9 cellular contexts compared by ENCODE assay signal in the genomic region with DNA sequence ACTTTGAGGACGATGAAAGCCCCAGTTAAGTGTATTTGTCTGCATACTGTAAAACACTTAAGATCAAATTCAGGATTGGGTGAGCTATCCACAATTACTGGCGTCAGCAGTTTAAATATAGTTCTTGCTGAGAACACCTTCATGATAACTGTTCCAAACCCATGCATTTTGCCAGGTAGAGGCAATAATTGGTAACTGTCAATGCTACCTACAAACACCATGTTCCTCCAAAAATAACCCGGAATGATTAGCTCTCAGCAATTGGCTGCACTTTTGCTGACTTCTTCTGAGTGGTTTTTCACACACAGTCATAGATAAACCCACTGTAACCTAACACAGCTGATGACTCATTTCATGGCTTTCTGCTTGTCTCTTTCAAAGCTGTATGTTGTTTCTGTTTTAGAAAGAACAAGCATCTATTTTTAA.
DNase-seq lines count a peak whose midpoint lies in the region; ATAC-seq lines count a peak whose summit lies in the region.
"Had no signal": no experiment of that assay in that cellular context is flagged by ENCODE, and none has a peak within 500 bp of the region (broad histone marks: within the 10 kb centered on the region; RNA-seq: fewer than 3 reads in every experiment).

No MANE protein-coding gene starts in this region.

- no peak overlapping the region for H2BK12ac ChIP-seq in mesenchymal stem cell (ENCODE audit: low read length in 2 of 2)

- no peak overlapping the region for H2BK15ac ChIP-seq in mesenchymal stem cell (ENCODE audit: low read depth, poor library complexity, severe bottlenecking)

- H3K4me3 Mint-ChIP-seq in activated T-helper 17 cell treated with anti-CD3 and anti-CD28 coated beads, Interleukin-2, amount 50 U/mL, for 72 hours, result no peak overlapping the region
- no peak overlapping the region for H3K4me3 Mint-ChIP-seq in naive thymus-derived CD8-positive, alpha-beta T cell

- WGBS in mesenchymal stem cell, result 21% methylated on average over 3 of the region's 3 CpGs

- H3K36me3 ChIP-seq in mesenchymal stem cell (ENCODE audit: control insufficient read depth in 1 of 2, insufficient read depth in 2 of 2, low read depth in 1 of 2, low read length in 2 of 2), result no peaks in the 10 kb centered on the region
- H3K36me3 ChIP-seq: lower lobe of right lung had no signal

- POLR2A ChIA-PET in naive thymus-derived CD8-positive, alpha-beta T cell (lab: Charles Lee), result no interaction called here

- H3K9me3 ChIP-seq in mesenchymal stem cell (ENCODE audit: control insufficient read depth, low read length), result peaks cover 6% of the 10 kb centered on the region
- H3K9me3 ChIP-seq: lower lobe of right lung had no signal

- H3K4me2 ChIP-seq in mesenchymal stem cell (ENCODE audit: low read length, poor library complexity, severe bottlenecking), result peak overlapping the region; percentile 39

- H3K4ac ChIP-seq in mesenchymal stem cell (ENCODE audit: low read depth in 1 of 2, low read length in 2 of 2), result no peak overlapping the region

- H3K27me3 ChIP-seq in mesenchymal stem cell (ENCODE audit: control insufficient read depth in 1 of 2, insufficient read depth in 1 of 2, low read length in 2 of 2), result no peaks in the 10 kb centered on the region

- H3K27ac ChIP-seq in mesenchymal stem cell (ENCODE audit: low read length, poor library complexity, severe bottlenecking), result peak overlapping the region; percentile 40
- H3K27ac ChIP-seq: lower lobe of right lung had no signal

- ATAC-seq in GM21367 (IDR thresholded peaks at IDR 0.05; ENCODE audit: unreplicated experiment), result peak; percentile 99
- peak; percentile 100 for ATAC-seq in HG03469 (IDR thresholded peaks at IDR 0.05; ENCODE audit: unreplicated experiment)
- ATAC-seq in activated T-helper 17 cell treated with anti-CD3 and anti-CD28 coated beads, Interleukin-2, amount 50 U/mL, for 72 hours (replicated peaks), result peak; percentile 99
- ATAC-seq in naive thymus-derived CD8-positive, alpha-beta T cell, result no peak

- H2AK5ac ChIP-seq in mesenchymal stem cell (ENCODE audit: low read length, severe bottlenecking), result no peak overlapping the region

- H3K36me3 Mint-ChIP-seq in activated T-helper 17 cell treated with anti-CD3 and anti-CD28 coated beads, Interleukin-2, amount 50 U/mL, for 72 hours (ENCODE audit: low read depth), result no peaks in the 10 kb centered on the region
- H3K36me3 Mint-ChIP-seq in naive thymus-derived CD8-positive, alpha-beta T cell, result no peaks in the 10 kb centered on the region

- peaks cover 15% of the 10 kb centered on the region for H3K27me3 Mint-ChIP-seq in activated T-helper 17 cell treated with anti-CD3 and anti-CD28 coated beads, Interleukin-2, amount 50 U/mL, for 72 hours
- peaks cover 0 to 4% (median 0%) of the 10 kb centered on the region in 5 donors for H3K27me3 Mint-ChIP-seq in naive thymus-derived CD8-positive, alpha-beta T cell

- H2AFZ ChIP-seq in mesenchymal stem cell (ENCODE audit: low read depth, low read length), result no peak overlapping the region

- H3K79me1 ChIP-seq in mesenchymal stem cell (replicated peaks; ENCODE audit: low read length, poor library complexity, severe bottlenecking), result no peaks in the 10 kb centered on the region

- H4K8ac ChIP-seq in mesenchymal stem cell (ENCODE audit: low read length), result no peak overlapping the region

- DNase-seq in GM04504 (ENCODE audit: low read depth) (peak; percentile 33), mesenchymal stem cell (peak; percentile 80)
- DNase-seq in naive thymus-derived CD8-positive, alpha-beta T cell, result no peak
- no peak for DNase-seq in activated naive CD4-positive, alpha-beta T cell (lab: John Stamatoyannopoulos, UW)
- no peak for DNase-seq in stimulated activated CD4-positive, alpha-beta T cell treated with anti-CD3 and anti-CD28 coated beads, Interleukin-15, amount 100 ng/mL, for 24 hours
- DNase-seq: lower lobe of right lung had no signal

- no peaks in the 10 kb centered on the region for H3K9me3 Mint-ChIP-seq in activated T-helper 17 cell treated with anti-CD3 and anti-CD28 coated beads, Interleukin-2, amount 50 U/mL, for 72 hours
- H3K9me3 Mint-ChIP-seq in naive thymus-derived CD8-positive, alpha-beta T cell, result peaks cover 0 to 7% (median 3%) of the 10 kb centered on the region in 9 donors

- H3K14ac ChIP-seq in mesenchymal stem cell (ENCODE audit: low read length in 2 of 2), result no peak overlapping the region

- H2BK5ac ChIP-seq in mesenchymal stem cell (ENCODE audit: low read depth, low read length, poor library complexity, severe bottlenecking), result no peak overlapping the region

- no peak overlapping the region for H3K18ac ChIP-seq in mesenchymal stem cell (ENCODE audit: low read depth in 1 of 2, low read length in 2 of 2)

- H3K4me3 ChIP-seq in mesenchymal stem cell (ENCODE audit: insufficient read depth in 1 of 2, low read depth in 1 of 2, low read length in 2 of 2), result no peak overlapping the region
- H3K4me3 ChIP-seq: lower lobe of right lung had no signal

- H3K9ac ChIP-seq in mesenchymal stem cell (ENCODE audit: low read length), result peak overlapping the region; percentile 29

- H2BK120ac ChIP-seq in mesenchymal stem cell (ENCODE audit: low read depth, low read length), result no peak overlapping the region

- H3K4me1 Mint-ChIP-seq in activated T-helper 17 cell treated with anti-CD3 and anti-CD28 coated beads, Interleukin-2, amount 50 U/mL, for 72 hours, result no peaks in the 10 kb centered on the region
- no peaks in the 10 kb centered on the region for H3K4me1 Mint-ChIP-seq in naive thymus-derived CD8-positive, alpha-beta T cell

- H3K27ac Mint-ChIP-seq in activated T-helper 17 cell treated with anti-CD3 and anti-CD28 coated beads, Interleukin-2, amount 50 U/mL, for 72 hours, result no peak overlapping the region
- H3K27ac Mint-ChIP-seq in naive thymus-derived CD8-positive, alpha-beta T cell, result no peak overlapping the region

- H4K91ac ChIP-seq in mesenchymal stem cell (ENCODE audit: low read length), result no peak overlapping the region

- no peak overlapping the region for H3K23ac ChIP-seq in mesenchymal stem cell (ENCODE audit: low read length in 2 of 2)

- no peaks in the 10 kb centered on the region for H3K4me1 ChIP-seq in mesenchymal stem cell (ENCODE audit: control insufficient read depth, insufficient read depth, low read depth, low read length)
- H3K4me1 ChIP-seq: lower lobe of right lung had no signal

Comparison
In these comparisons a context has a peak if more than half of its experiments do, and no peak if none do; other contexts are left out.
1. DNase-seq: peak in GM04504 (single experiment) and mesenchymal stem cell (single experiment); none in naive thymus-derived CD8-positive, alpha-beta T cell (0 of 10), activated naive CD4-positive, alpha-beta T cell (0 of 4) and stimulated activated CD4-positive, alpha-beta T cell treated with anti-CD3 and anti-CD28 coated beads, Interleukin-15, amount 100 ng/mL, for 24 hours (single experiment).
2. ATAC-seq: peak in GM21367 (single experiment), HG03469 (single experiment) and activated T-helper 17 cell treated with anti-CD3 and anti-CD28 coated beads, Interleukin-2, amount 50 U/mL, for 72 hours (single experiment); none in naive thymus-derived CD8-positive, alpha-beta T cell (0 of 2).